In genomic region chr4:4182835-4183568, GRCh38 we compare ENCODE assay signal across 1 cellular context.
TF ChIP-seq lines count a peak whose summit lies in the region.

No MANE protein-coding gene starts in this region.

TF ChIP-seq in GM23338, 12 proteins besides CTCF, POLR2A, EP300 and RAD21 (continued from another document):
- TF ChIP-seq ZNF462 (CRISPR knock-in tag; IDR thresholded peaks at IDR 0.05) (no peak), STAT1 (IDR thresholded peaks at IDR 0.05; ENCODE audit: unreplicated experiment) (no peak), JUNB (IDR thresholded peaks at IDR 0.05; ENCODE audit: unreplicated experiment) (no peak), REST (IDR thresholded peaks at IDR 0.05; ENCODE audit: unreplicated experiment) (no peak), EZH2phosphoT487 (IDR thresholded peaks at IDR 0.05; ENCODE audit: unreplicated experiment) (no peak), EZH2 (IDR thresholded peaks at IDR 0.05; ENCODE audit: low read depth, unreplicated experiment) (no peak), ZNF331 (CRISPR knock-in tag; IDR thresholded peaks at IDR 0.05; ENCODE audit: low read depth) (no peak), ZNF114 (CRISPR knock-in tag; IDR thresholded peaks at IDR 0.05) (no peak)
